11 cellular contexts compared by ENCODE assay signal in genomic region chr12:90883456-90883855, GRCh38.
"Had no signal": no experiment of that assay in that cellular context is flagged by ENCODE, and none has a peak within 500 bp of the region (broad histone marks: within the 10 kb centered on the region; RNA-seq: fewer than 3 reads in every experiment).

No MANE protein-coding gene starts in this region.

- H3K4me2 ChIP-seq: GM23338 had no signal

- ATAC-seq: GM23338, HCT116 had no signal

- H2AFZ ChIP-seq: GM23248, GM23338 had no signal

- DNase-seq: GM23248, GOT3, H7, H9, HCEC 1CT, HFFc6 had no signal

- H3K4me3 ChIP-seq: GM23248, GM23338, HAP-1 had no signal

- H3K36me3 ChIP-seq: HAP-1 had no signal

- H3K27ac ChIP-seq: GM23248 had no signal

- H3K9me3 ChIP-seq: HAP-1 had no signal

- FAIRE-seq: H1, H54 had no signal

- H3K9ac ChIP-seq: GM23248 had no signal
